ENCODE assay signal across 1 cellular context in genomic region chr11:70660059-70660888, GRCh38.
TF ChIP-seq lines count a peak whose summit lies in the region.

No MANE protein-coding gene starts in this region.

TF ChIP-seq in GM23338, 12 proteins besides CTCF, POLR2A, EP300 and RAD21 (continued from another document):
- TF ChIP-seq POLR2AphosphoS5 (IDR thresholded peaks at IDR 0.05; ENCODE audit: low read depth) (no peak), REST (IDR thresholded peaks at IDR 0.05; ENCODE audit: unreplicated experiment) (no peak)
